18 cellular contexts compared by ENCODE assay signal in genomic region chr1:243413431-243414151, GRCh38.
DNase-seq lines count a peak whose midpoint lies in the region; ATAC-seq, FAIRE-seq and TF ChIP-seq lines count a peak whose summit lies in the region.
"Had no signal": no experiment of that assay in that cellular context is flagged by ENCODE, and none has a peak within 500 bp of the region (broad histone marks: within the 10 kb centered on the region; RNA-seq: fewer than 3 reads in every experiment).

No MANE protein-coding gene starts in this region.

- H3K27me3 Mint-ChIP-seq in activated CD8-positive, alpha-beta T cell treated with anti-CD3 and anti-CD28 coated beads for 36 hours = no peaks in the 10 kb centered on the region
- no peaks in the 10 kb centered on the region for H3K27me3 Mint-ChIP-seq in activated CD8-positive, alpha-beta T cell treated with anti-CD3 and anti-CD28 coated beads, Interleukin-2, amount 10 ng/mL, durations not matched to agents 7 days and 5 days (ENCODE audit: low read depth)
- H3K27me3 Mint-ChIP-seq: progenitor cell of endocrine pancreas had no signal

- no peak for DNase-seq in activated CD8-positive, alpha-beta T cell treated with anti-CD3 and anti-CD28 coated beads for 36 hours
- DNase-seq in activated CD8-positive, alpha-beta T cell treated with anti-CD3 and anti-CD28 coated beads, Interleukin-2, amount 10 ng/mL, durations not matched to agents 7 days and 5 days = no peak
- DNase-seq in stimulated activated effector memory CD8-positive, alpha-beta T cell treated with anti-CD3 and anti-CD28 coated beads, Interleukin-12 subunit alpha, Interleukin-12 subunit beta, amount 100 ng/mL, for 72 hours (ENCODE audit: low spot score in 2 of 2) = no peak
- DNase-seq in mucosa of descending colon (no peak), UCSD-AML1 (lab: John Stamatoyannopoulos, UW; ENCODE audit: unreplicated experiment) (no peak), GM19239 (ENCODE audit: insufficient read length, low spot score) (no peak)
- DNase-seq: activated T-cell treated with anti-CD3 and anti-CD28 coated beads, Interleukin-2, amount 50 U/mL, for 48 hours; body of pancreas; effector memory CD4-positive, alpha-beta T cell; foreskin keratinocyte; NCI-H1417; NCI-H524 treated with DMSO at 0.1 percent for 48 hours; stimulated activated CD4-positive, alpha-beta T cell treated with anti-CD3 and anti-CD28 coated beads, Interleukin-15, amount 100 ng/mL, for 24 hours; uterus had no signal

- FAIRE-seq in GM19239 (lab: Jason Lieb, UNC) = no peak
- FAIRE-seq: islet of Langerhans had no signal

- CTCF ChIA-PET in activated CD8-positive, alpha-beta T cell treated with anti-CD3 and anti-CD28 coated beads for 36 hours (lab: Charles Lee) = interaction anchor here (0.8 kb wide), 1 partner anchor 8 kb away, joined by 3 read pairs; no protein-coding TSS in a partner anchor
- CTCF ChIA-PET in activated CD8-positive, alpha-beta T cell treated with anti-CD3 and anti-CD28 coated beads, Interleukin-2, amount 10 ng/mL, durations not matched to agents 7 days and 5 days (lab: Charles Lee) = no interaction called here

- H3K4me1 ChIP-seq in mucosa of descending colon (ENCODE audit: low read depth) = no peaks in the 10 kb centered on the region
- H3K4me1 ChIP-seq: body of pancreas, foreskin keratinocyte, uterus had no signal

- peak; percentile 39 for ATAC-seq in activated CD8-positive, alpha-beta T cell treated with anti-CD3 and anti-CD28 coated beads for 36 hours
- no peak for ATAC-seq in activated CD8-positive, alpha-beta T cell treated with anti-CD3 and anti-CD28 coated beads, Interleukin-2, amount 10 ng/mL, durations not matched to agents 7 days and 5 days
- ATAC-seq in GM21619 (IDR thresholded peaks at IDR 0.05; ENCODE audit: unreplicated experiment) (peak; percentile 47), HG03460 (IDR thresholded peaks at IDR 0.05; ENCODE audit: unreplicated experiment) (peak; percentile 63), mucosa of descending colon (no peak)
- ATAC-seq in stimulated activated effector memory CD8-positive, alpha-beta T cell treated with anti-CD3 and anti-CD28 coated beads, Interleukin-12 subunit alpha, Interleukin-12 subunit beta, amount 100 ng/mL, for 72 hours = peak; percentile 51
- ATAC-seq: body of pancreas, foreskin keratinocyte had no signal

- H3K27ac Mint-ChIP-seq in activated CD8-positive, alpha-beta T cell treated with anti-CD3 and anti-CD28 coated beads for 36 hours = no peak overlapping the region
- no peak overlapping the region for H3K27ac Mint-ChIP-seq in activated CD8-positive, alpha-beta T cell treated with anti-CD3 and anti-CD28 coated beads, Interleukin-2, amount 10 ng/mL, durations not matched to agents 7 days and 5 days
- H3K27ac Mint-ChIP-seq in stimulated activated effector memory CD8-positive, alpha-beta T cell treated with anti-CD3 and anti-CD28 coated beads, Interleukin-12 subunit alpha, Interleukin-12 subunit beta, amount 100 ng/mL, for 72 hours = peak overlapping the region; percentile 2
- H3K27ac Mint-ChIP-seq: progenitor cell of endocrine pancreas had no signal

- peaks cover 20% of the 10 kb centered on the region for H3K4me1 Mint-ChIP-seq in activated CD8-positive, alpha-beta T cell treated with anti-CD3 and anti-CD28 coated beads for 36 hours (ENCODE audit: low read depth)
- H3K4me1 Mint-ChIP-seq in activated CD8-positive, alpha-beta T cell treated with anti-CD3 and anti-CD28 coated beads, Interleukin-2, amount 10 ng/mL, durations not matched to agents 7 days and 5 days (ENCODE audit: low read depth) = peaks cover 25% of the 10 kb centered on the region
- peaks cover 17% of the 10 kb centered on the region for H3K4me1 Mint-ChIP-seq in stimulated activated effector memory CD8-positive, alpha-beta T cell treated with anti-CD3 and anti-CD28 coated beads, Interleukin-12 subunit alpha, Interleukin-12 subunit beta, amount 100 ng/mL, for 72 hours

- H3K4me3 ChIP-seq in mucosa of descending colon = no peak overlapping the region
- H3K4me3 ChIP-seq: body of pancreas, uterus had no signal

- H3K36me3 Mint-ChIP-seq in activated CD8-positive, alpha-beta T cell treated with anti-CD3 and anti-CD28 coated beads for 36 hours (ENCODE audit: low read depth) = peaks cover 9% of the 10 kb centered on the region
- peaks cover 3% of the 10 kb centered on the region for H3K36me3 Mint-ChIP-seq in activated CD8-positive, alpha-beta T cell treated with anti-CD3 and anti-CD28 coated beads, Interleukin-2, amount 10 ng/mL, durations not matched to agents 7 days and 5 days (ENCODE audit: low read depth)
- H3K36me3 Mint-ChIP-seq in stimulated activated effector memory CD8-positive, alpha-beta T cell treated with anti-CD3 and anti-CD28 coated beads, Interleukin-12 subunit alpha, Interleukin-12 subunit beta, amount 100 ng/mL, for 72 hours = no peaks in the 10 kb centered on the region

- intact Hi-C loops in activated CD8-positive, alpha-beta T cell treated with anti-CD3 and anti-CD28 coated beads for 36 hours (cut with micrococcal nuclease) = no loop called here
- intact Hi-C loops in mucosa of descending colon (cut with DNase I, micrococcal nuclease) = no loop called here

- H3K9me3 Mint-ChIP-seq in activated CD8-positive, alpha-beta T cell treated with anti-CD3 and anti-CD28 coated beads for 36 hours = no peaks in the 10 kb centered on the region
- no peaks in the 10 kb centered on the region for H3K9me3 Mint-ChIP-seq in activated CD8-positive, alpha-beta T cell treated with anti-CD3 and anti-CD28 coated beads, Interleukin-2, amount 10 ng/mL, durations not matched to agents 7 days and 5 days (ENCODE audit: insufficient read depth)
- H3K9me3 Mint-ChIP-seq in stimulated activated effector memory CD8-positive, alpha-beta T cell treated with anti-CD3 and anti-CD28 coated beads, Interleukin-12 subunit alpha, Interleukin-12 subunit beta, amount 100 ng/mL, for 72 hours = no peaks in the 10 kb centered on the region

- H3K4me3 Mint-ChIP-seq in activated CD8-positive, alpha-beta T cell treated with anti-CD3 and anti-CD28 coated beads for 36 hours = no peak overlapping the region
- H3K4me3 Mint-ChIP-seq in activated CD8-positive, alpha-beta T cell treated with anti-CD3 and anti-CD28 coated beads, Interleukin-2, amount 10 ng/mL, durations not matched to agents 7 days and 5 days = no peak overlapping the region
- no peak overlapping the region for H3K4me3 Mint-ChIP-seq in stimulated activated effector memory CD8-positive, alpha-beta T cell treated with anti-CD3 and anti-CD28 coated beads, Interleukin-12 subunit alpha, Interleukin-12 subunit beta, amount 100 ng/mL, for 72 hours

- POLR2A ChIA-PET in activated CD8-positive, alpha-beta T cell treated with anti-CD3 and anti-CD28 coated beads for 36 hours (lab: Charles Lee) = no interaction called here
- POLR2A ChIA-PET in activated CD8-positive, alpha-beta T cell treated with anti-CD3 and anti-CD28 coated beads, Interleukin-2, amount 10 ng/mL, durations not matched to agents 7 days and 5 days (lab: Charles Lee) = no interaction called here

- no peak for TF ChIP-seq CTCF in activated CD8-positive, alpha-beta T cell treated with anti-CD3 and anti-CD28 coated beads for 36 hours (IDR thresholded peaks at IDR 0.05)
- no peak for TF ChIP-seq CTCF in mucosa of descending colon (IDR thresholded peaks at IDR 0.05)

- no peaks in the 10 kb centered on the region for H3K9me3 ChIP-seq in mucosa of descending colon
- H3K9me3 ChIP-seq: body of pancreas, uterus had no signal

- no peaks in the 10 kb centered on the region for H3K36me3 ChIP-seq in mucosa of descending colon (ENCODE audit: low read depth)
- H3K36me3 ChIP-seq: uterus had no signal

Comparison
In these comparisons a context has a peak if more than half of its experiments do, and no peak if none do; other contexts are left out.
1. ATAC-seq: peak in activated CD8-positive, alpha-beta T cell treated with anti-CD3 and anti-CD28 coated beads for 36 hours (single experiment), GM21619 (single experiment), HG03460 (single experiment) and stimulated activated effector memory CD8-positive, alpha-beta T cell treated with anti-CD3 and anti-CD28 coated beads, Interleukin-12 subunit alpha, Interleukin-12 subunit beta, amount 100 ng/mL, for 72 hours (single experiment); none in activated CD8-positive, alpha-beta T cell treated with anti-CD3 and anti-CD28 coated beads, Interleukin-2, amount 10 ng/mL, durations not matched to agents 7 days and 5 days (single experiment) and mucosa of descending colon (single experiment).